In genomic region chr7:1413936-1414639, GRCh38 we compare ENCODE assay signal across 15 cellular contexts.
"Had no signal": no experiment of that assay in that cellular context is flagged by ENCODE, and none has a peak within 500 bp of the region (broad histone marks: within the 10 kb centered on the region; RNA-seq: fewer than 3 reads in every experiment).

No MANE protein-coding gene starts in this region.

- DNase-seq: activated CD4-positive, alpha-beta memory T cell treated with anti-CD3 and anti-CD28 coated beads, Interleukin-2, amount 10 ng/mL, durations not matched to agents 7 days and 5 days; activated CD4-positive, alpha-beta T cell treated with anti-CD3 and anti-CD28 coated beads, Interleukin-2, amount 10 ng/mL, durations not matched to agents 24 days and 14 days; activated effector memory CD4-positive, alpha-beta T cell treated with Interleukin-2 at 50 U/mL for 16 hours; activated naive CD4-positive, alpha-beta T cell treated with anti-CD3 and anti-CD28 coated beads for 36 hours; activated naive CD8-positive, alpha-beta T cell treated with anti-CD3 and anti-CD28 coated beads, Interleukin-2, amount 10 ng/mL, durations not matched to agents 7 days and 5 days; activated T-cell treated with anti-CD3 and anti-CD28 coated beads, Interleukin-2, amount 50 U/mL, for 72 hours; amniotic stem cell; effector CD4-positive, alpha-beta T cell; heart right ventricle; islet precursor cell; left colon; mesenchymal stem cell; psoas muscle; stimulated activated CD4-positive, alpha-beta T cell treated with anti-CD3 and anti-CD28 coated beads, Interleukin-4, amount 100 ng/mL, for 24 hours; stimulated activated naive CD4-positive, alpha-beta T cell treated with Interleukin-2 at 50 U/mL for 16 hours had no signal
